23 cellular contexts compared by ENCODE assay signal in the genomic region with DNA sequence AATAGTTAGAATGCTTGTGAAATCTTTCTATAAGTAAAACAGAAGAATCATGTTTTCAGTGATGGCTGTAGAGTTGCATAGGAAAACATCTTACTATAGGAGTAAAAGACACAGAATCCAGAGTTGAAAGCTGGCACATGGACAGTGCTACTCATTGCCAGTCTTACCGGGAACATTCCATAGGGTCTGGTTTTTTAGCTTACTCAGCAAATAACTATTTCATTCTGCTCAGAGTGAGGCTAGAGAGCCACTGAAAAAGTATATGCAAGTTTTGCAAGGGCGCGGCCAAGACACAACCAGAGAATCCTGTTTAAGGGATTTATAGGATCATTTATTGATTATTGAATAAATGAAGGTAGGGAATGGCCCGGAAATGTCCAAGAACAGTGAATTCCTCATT.
DNase-seq lines count a peak whose midpoint lies in the region; ATAC-seq, FAIRE-seq and TF ChIP-seq lines count a peak whose summit lies in the region.
"Had no signal": no experiment of that assay in that cellular context is flagged by ENCODE, and none has a peak within 500 bp of the region (broad histone marks: within the 10 kb centered on the region; RNA-seq: fewer than 3 reads in every experiment).

No MANE protein-coding gene starts in this region.

- intact Hi-C loops in testis (cut with DNase I; ENCODE audit: low total_unique reads): no loop called here

- TF ChIP-seq EP300 in A549 (IDR thresholded peaks at IDR 0.05): no peak

- no peak for DNase-seq in A549 (ENCODE audit: low read depth in 1 of 2, low spot score in 1 of 2)
- DNase-seq in RCC 7860 (ENCODE audit: low spot score): peak; percentile 59
- DNase-seq in choroid plexus epithelial cell (ENCODE audit: low read depth): peak; percentile 23
- DNase-seq in glomerular visceral epithelial cell (ENCODE audit: extremely low spot score): peak; percentile 18
- DNase-seq in testis: no peak
- no peak for DNase-seq in inferior parietal cortex (ENCODE audit: extremely low spot score)
- no peak for DNase-seq in hippocampal formation (lab: John Stamatoyannopoulos, UW)
- DNase-seq: activated CD8-positive, alpha-beta T cell treated with anti-CD3 and anti-CD28 coated beads, Interleukin-2, amount 10 ng/mL, durations not matched to agents 7 days and 5 days; activated naive CD8-positive, alpha-beta T cell treated with anti-CD3 and anti-CD28 coated beads, Interleukin-2, amount 10 ng/mL, durations not matched to agents 7 days and 5 days; BE2C; body of pancreas; CD8-positive, alpha-beta memory T cell; DMS 273 treated with DMSO at 0.1 percent for 48 hours; KG1; naive thymus-derived CD4-positive, alpha-beta T cell; NCI-H1436; psoas muscle; SK-N-SH; T-helper 17 cell; thyroid gland had no signal

- FAIRE-seq in A549 (lab: Jason Lieb, UNC) (no peak), RCC 7860 (lab: Jason Lieb, UNC) (peak; percentile 11)
- FAIRE-seq: islet of Langerhans had no signal

- POLR2A ChIA-PET in A549 (lab: Yijun Ruan, JAX): no interaction called here

- no peak overlapping the region for H3K4me2 ChIP-seq in A549
- H3K4me2 ChIP-seq: SK-N-SH had no signal

- no peak for TF ChIP-seq RAD21 in A549 (conservative IDR thresholded peaks at IDR 0.05 in 1 of 2, IDR thresholded peaks at IDR 0.05 in 1 of 2)

- H3K27me3 ChIP-seq in testis: no peaks in the 10 kb centered on the region
- H3K27me3 ChIP-seq: BE2C, body of pancreas, gastroesophageal sphincter, thyroid gland had no signal

- H3K4me1 ChIP-seq in A549 (no peaks in the 10 kb centered on the region), testis (peaks cover 4% of the 10 kb centered on the region)
- H3K4me1 ChIP-seq: BE2C, body of pancreas, gastroesophageal sphincter, psoas muscle, thyroid gland had no signal

- H3K9me3 ChIP-seq in A549 (no peaks in the 10 kb centered on the region), testis (no peaks in the 10 kb centered on the region)
- H3K9me3 ChIP-seq: BE2C, body of pancreas, gastroesophageal sphincter, psoas muscle, SK-N-SH, thyroid gland had no signal

- no peaks in the 10 kb centered on the region for H3K36me3 ChIP-seq in testis (ENCODE audit: low read depth, missing control alignments)
- H3K36me3 ChIP-seq: BE2C, thyroid gland had no signal

- TF ChIP-seq POLR2A in A549 (IDR thresholded peaks at IDR 0.05; ENCODE audit: low read length) (no peak), testis (IDR thresholded peaks at IDR 0.05) (no peak)

- CTCF ChIA-PET in A549 (lab: Yijun Ruan, JAX): interaction anchor here (1.7 kb wide), 1 partner anchor 10 kb away, joined by 5 read pairs; no protein-coding TSS in a partner anchor

- H3K4me3 ChIP-seq in A549 (no peak overlapping the region), choroid plexus epithelial cell (ENCODE audit: low read depth, low read length) (no peak overlapping the region), testis (no peak overlapping the region)
- H3K4me3 ChIP-seq: body of pancreas, gastroesophageal sphincter, psoas muscle, thyroid gland had no signal

- no peak overlapping the region for H3K27ac ChIP-seq in A549
- no peak overlapping the region for H3K27ac ChIP-seq in testis
- H3K27ac ChIP-seq: body of pancreas, gastroesophageal sphincter, psoas muscle, thyroid gland had no signal

- WGBS in A549 (ENCODE audit: missing lambda C conversion rate): 87% methylated on average over 4 of the region's 4 CpGs
- 87 to 95% methylated on average over 4 of the region's 4 CpGs for WGBS in testis, 2 donors

- no peak for TF ChIP-seq CTCF in A549 (IDR thresholded peaks at IDR 0.05)
- no peak for TF ChIP-seq CTCF in choroid plexus epithelial cell (conservative IDR thresholded peaks at IDR 0.05; ENCODE audit: low read depth, low read length)
- no peak for TF ChIP-seq CTCF in testis (IDR thresholded peaks at IDR 0.05)

- ATAC-seq in A549 (no peak), GM21526 (IDR thresholded peaks at IDR 0.05; ENCODE audit: low FRiP score, unreplicated experiment) (no peak)
- ATAC-seq: activated CD8-positive, alpha-beta T cell treated with anti-CD3 and anti-CD28 coated beads, Interleukin-2, amount 10 ng/mL, durations not matched to agents 7 days and 5 days; body of pancreas; gastroesophageal sphincter; naive thymus-derived CD4-positive, alpha-beta T cell; psoas muscle; T-helper 17 cell had no signal

TF ChIP-seq in A549, 52 proteins besides CTCF, POLR2A, EP300 and RAD21:
- TF ChIP-seq CHD2 (IDR thresholded peaks at IDR 0.05; ENCODE audit: low read length, partially characterized antibody) (no peak), RCOR1 (IDR thresholded peaks at IDR 0.05; ENCODE audit: low read depth, low read length) (no peak), BHLHE40 (IDR thresholded peaks at IDR 0.05; ENCODE audit: low read depth, low read length) (no peak), MAZ (IDR thresholded peaks at IDR 0.05; ENCODE audit: borderline replicate concordance, low read depth, low read length) (no peak), MAFK (IDR thresholded peaks at IDR 0.05; ENCODE audit: partially characterized antibody) (peak; percentile 97)
- TF ChIP-seq, protein P1, sequence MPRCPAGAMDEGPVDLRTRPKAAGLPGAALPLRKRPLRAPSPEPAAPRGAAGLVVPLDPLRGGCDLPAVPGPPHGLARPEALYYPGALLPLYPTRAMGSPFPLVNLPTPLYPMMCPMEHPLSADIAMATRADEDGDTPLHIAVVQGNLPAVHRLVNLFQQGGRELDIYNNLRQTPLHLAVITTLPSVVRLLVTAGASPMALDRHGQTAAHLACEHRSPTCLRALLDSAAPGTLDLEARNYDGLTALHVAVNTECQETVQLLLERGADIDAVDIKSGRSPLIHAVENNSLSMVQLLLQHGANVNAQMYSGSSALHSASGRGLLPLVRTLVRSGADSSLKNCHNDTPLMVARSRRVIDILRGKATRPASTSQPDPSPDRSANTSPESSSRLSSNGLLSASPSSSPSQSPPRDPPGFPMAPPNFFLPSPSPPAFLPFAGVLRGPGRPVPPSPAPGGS (IDR thresholded peaks at IDR 0.05): no peak

Comparison
In these comparisons a context has a peak if more than half of its experiments do, and no peak if none do; other contexts are left out.
1. DNase-seq: peak in RCC 7860 (single experiment), choroid plexus epithelial cell (single experiment) and glomerular visceral epithelial cell (single experiment); none in A549 (0 of 2), testis (single experiment), inferior parietal cortex (single experiment) and hippocampal formation (0 of 2).